Comparison of ENCODE assay signal across 21 cellular contexts in genomic region chr9:9556865-9557803, GRCh38.
"Had no signal": no experiment of that assay in that cellular context is flagged by ENCODE, and none has a peak within 500 bp of the region (broad histone marks: within the 10 kb centered on the region; RNA-seq: fewer than 3 reads in every experiment).

No MANE protein-coding gene starts in this region.

- H3K27ac Mint-ChIP-seq: activated CD4-positive, alpha-beta T cell treated with anti-CD3 and anti-CD28 coated beads, Interleukin-2, amount 10 ng/mL, durations not matched to agents 7 days and 5 days; activated naive CD4-positive, alpha-beta T cell treated with anti-CD3 and anti-CD28 coated beads for 36 hours; memory B cell; naive thymus-derived CD8-positive, alpha-beta T cell; stimulated activated naive CD8-positive, alpha-beta T cell treated with anti-CD3 and anti-CD28 coated beads, Interleukin-15, Interleukin-2, amounts not matched to agents 100 ng/mL and 50 ng/mL, for 24 hours; T-helper 1 cell treated with Interleukin-12 subunit alpha and Interleukin-12 subunit beta and Interleukin-4 antibody, amounts not matched to agents 30 μg/mL and 1 μg/mL, for 36 hours had no signal

- H3K27me3 Mint-ChIP-seq: activated CD4-positive, alpha-beta T cell treated with anti-CD3 and anti-CD28 coated beads, Interleukin-2, amount 10 ng/mL, durations not matched to agents 7 days and 5 days; memory B cell; naive thymus-derived CD8-positive, alpha-beta T cell; stimulated activated naive CD8-positive, alpha-beta T cell treated with anti-CD3 and anti-CD28 coated beads, Interleukin-15, Interleukin-2, amounts not matched to agents 100 ng/mL and 50 ng/mL, for 24 hours had no signal

- H3K36me3 Mint-ChIP-seq: memory B cell; naive thymus-derived CD8-positive, alpha-beta T cell had no signal

- H3K4me1 Mint-ChIP-seq: activated CD4-positive, alpha-beta T cell treated with anti-CD3 and anti-CD28 coated beads, Interleukin-2, amount 10 ng/mL, durations not matched to agents 7 days and 5 days; memory B cell; naive thymus-derived CD8-positive, alpha-beta T cell had no signal

- H3K4me3 ChIP-seq: body of pancreas, dorsolateral prefrontal cortex, pancreas, right lobe of liver, upper lobe of right lung had no signal

- ATAC-seq: activated CD4-positive, CD25-positive, alpha-beta regulatory T cell treated with anti-CD3 and anti-CD28 coated beads, Interleukin-2, amount 50 U/mL, for 24 hours; activated T-cell treated with anti-CD3 and anti-CD28 coated beads, Interleukin-2, amount 50 U/mL, for 4 hours; body of pancreas; left ventricle myocardium superior; naive thymus-derived CD8-positive, alpha-beta T cell; pancreas; right lobe of liver; upper lobe of right lung had no signal

- DNase-seq: activated CD4-positive, alpha-beta T cell treated with anti-CD3 and anti-CD28 coated beads, Interleukin-2, amount 10 ng/mL, durations not matched to agents 7 days and 5 days; activated CD8-positive, alpha-beta memory T cell treated with anti-CD3 and anti-CD28 coated beads, Interleukin-2, amount 50 U/mL, for 4 hours; activated naive CD4-positive, alpha-beta T cell treated with anti-CD3 and anti-CD28 coated beads for 36 hours; activated T-cell treated with anti-CD3 and anti-CD28 coated beads, Interleukin-2, amount 50 U/mL, for 4 hours; body of pancreas; dorsolateral prefrontal cortex; foreskin melanocyte; head of caudate nucleus; kidney glomerular epithelial cell; left ventricle myocardium superior; naive thymus-derived CD8-positive, alpha-beta T cell; small intestine; stimulated activated CD4-positive, alpha-beta T cell treated with anti-CD3 and anti-CD28 coated beads, Interleukin-15, amount 100 ng/mL, for 24 hours; stimulated activated CD4-positive, alpha-beta T cell treated with anti-CD3 and anti-CD28 coated beads, Interleukin-2, amount 100 ng/mL, for 48 hours; upper lobe of right lung had no signal

- H3K4me1 ChIP-seq: body of pancreas, pancreas, right lobe of liver, upper lobe of right lung had no signal

- H3K36me3 ChIP-seq: pancreas, right lobe of liver, upper lobe of right lung had no signal

- H3K9me3 Mint-ChIP-seq: activated CD4-positive, alpha-beta T cell treated with anti-CD3 and anti-CD28 coated beads, Interleukin-2, amount 10 ng/mL, durations not matched to agents 7 days and 5 days; activated naive CD4-positive, alpha-beta T cell treated with anti-CD3 and anti-CD28 coated beads for 36 hours; activated T-cell treated with anti-CD3 and anti-CD28 coated beads, Interleukin-2, amount 50 U/mL, for 4 hours; memory B cell; T-helper 1 cell treated with Interleukin-12 subunit alpha and Interleukin-12 subunit beta and Interleukin-4 antibody, amounts not matched to agents 30 μg/mL and 1 μg/mL, for 36 hours had no signal

- FAIRE-seq: pancreas, small intestine had no signal

- H3K27ac ChIP-seq: body of pancreas, dorsolateral prefrontal cortex, pancreas, right lobe of liver, upper lobe of right lung had no signal

- H3K4me3 Mint-ChIP-seq: activated CD4-positive, alpha-beta T cell treated with anti-CD3 and anti-CD28 coated beads, Interleukin-2, amount 10 ng/mL, durations not matched to agents 7 days and 5 days; activated naive CD4-positive, alpha-beta T cell treated with anti-CD3 and anti-CD28 coated beads for 36 hours; activated T-cell treated with anti-CD3 and anti-CD28 coated beads, Interleukin-2, amount 50 U/mL, for 4 hours; memory B cell; naive thymus-derived CD8-positive, alpha-beta T cell; stimulated activated naive CD8-positive, alpha-beta T cell treated with anti-CD3 and anti-CD28 coated beads, Interleukin-15, Interleukin-2, amounts not matched to agents 100 ng/mL and 50 ng/mL, for 24 hours; T-helper 1 cell treated with Interleukin-12 subunit alpha and Interleukin-12 subunit beta and Interleukin-4 antibody, amounts not matched to agents 30 μg/mL and 1 μg/mL, for 36 hours had no signal

- H3K27me3 ChIP-seq: body of pancreas, dorsolateral prefrontal cortex, pancreas, right lobe of liver, upper lobe of right lung had no signal

- H3K9me3 ChIP-seq: body of pancreas, pancreas, right lobe of liver, upper lobe of right lung had no signal
